ENCODE assay signal across 24 cellular contexts in the genomic region with DNA sequence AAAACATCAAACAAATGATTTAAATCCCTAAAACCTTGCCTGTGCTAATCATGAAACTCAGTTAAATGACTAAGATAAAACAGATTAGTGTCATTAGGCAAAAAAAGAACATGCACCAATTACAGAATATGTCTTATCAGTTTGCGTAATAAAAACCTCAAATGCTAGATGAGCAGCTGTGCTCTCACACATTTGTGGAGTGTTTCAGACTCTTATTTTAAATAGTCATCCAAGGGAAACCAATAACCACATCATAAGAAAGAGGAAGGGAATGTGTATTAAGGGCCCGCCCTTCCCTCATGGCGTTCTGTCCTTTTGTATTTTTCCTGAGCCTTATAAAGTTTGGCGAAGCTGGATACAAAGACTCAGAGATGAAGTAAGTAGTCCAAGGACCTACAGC. TPM values are rescaled to one million over a fixed set of nuclear protein-coding genes. Genes with fewer than 3 reads are reported as not detected.
"Had no signal": no experiment of that assay in that cellular context is flagged by ENCODE, and none has a peak within 500 bp of the region (broad histone marks: within the 10 kb centered on the region; RNA-seq: fewer than 3 reads in every experiment).

No MANE protein-coding gene starts in this region.

- H3K4me3 Mint-ChIP-seq: activated naive CD4-positive, alpha-beta T cell treated with anti-CD3 and anti-CD28 coated beads, Interleukin-2, amount 50 U/mL, for 24 hours; activated T-cell treated with anti-CD3 and anti-CD28 coated beads, Interleukin-2, amount 50 U/mL, for 72 hours; immature natural killer cell; neural crest cell had no signal

- H3K4me1 Mint-ChIP-seq: activated naive CD4-positive, alpha-beta T cell treated with anti-CD3 and anti-CD28 coated beads, Interleukin-2, amount 50 U/mL, for 24 hours; immature natural killer cell had no signal

- H3K36me3 ChIP-seq: breast epithelium, gastrocnemius medialis, heart left ventricle, left ventricle myocardium inferior, thyroid gland, uterus had no signal

- H3K27ac Mint-ChIP-seq: activated naive CD4-positive, alpha-beta T cell treated with anti-CD3 and anti-CD28 coated beads, Interleukin-2, amount 50 U/mL, for 24 hours; activated T-cell treated with anti-CD3 and anti-CD28 coated beads, Interleukin-2, amount 50 U/mL, for 72 hours; immature natural killer cell had no signal

- H3K4me1 ChIP-seq: breast epithelium, gastrocnemius medialis, heart left ventricle, left ventricle myocardium inferior, thyroid gland, uterus had no signal

- H3K27me3 ChIP-seq: breast epithelium, gastrocnemius medialis, heart left ventricle, thyroid gland, uterus had no signal

- H3K36me3 Mint-ChIP-seq: activated naive CD4-positive, alpha-beta T cell treated with anti-CD3 and anti-CD28 coated beads, Interleukin-2, amount 50 U/mL, for 24 hours; immature natural killer cell had no signal

- ATAC-seq: activated T-cell treated with anti-CD3 and anti-CD28 coated beads, Interleukin-2, amount 50 U/mL, for 72 hours; gastrocnemius medialis; heart left ventricle had no signal

- H3K9me3 Mint-ChIP-seq: activated naive CD4-positive, alpha-beta T cell treated with anti-CD3 and anti-CD28 coated beads, Interleukin-2, amount 50 U/mL, for 24 hours had no signal

- H3K4me3 ChIP-seq: breast epithelium, gastrocnemius medialis, heart left ventricle, left ventricle myocardium inferior, thyroid gland, uterus had no signal

- FAIRE-seq: astrocyte, endometrium had no signal

- DNase-seq: activated CD4-positive, alpha-beta T cell treated with anti-CD3 and anti-CD28 coated beads for 1 hour; activated CD8-positive, alpha-beta memory T cell treated with anti-CD3 and anti-CD28 coated beads for 24 hours; activated gamma-delta T cell; activated T-cell treated with anti-CD3 and anti-CD28 coated beads, Interleukin-2, amount 50 U/mL, for 72 hours; cortex of kidney; erythroblast; gastrocnemius medialis; heart left ventricle; immature natural killer cell; kidney glomerular epithelial cell; left ventricle myocardium inferior; retina; stimulated activated CD8-positive, alpha-beta memory T cell treated with anti-CD3 and anti-CD28 coated beads, Interleukin-4, amount 100 ng/mL, for 48 hours; stimulated activated naive CD4-positive, alpha-beta T cell; thyroid gland; uterus had no signal

- H3K9me3 ChIP-seq: breast epithelium, gastrocnemius medialis, thyroid gland, uterus had no signal

- H3K27ac ChIP-seq: breast epithelium, gastrocnemius medialis, heart left ventricle, left ventricle myocardium inferior, thyroid gland, uterus, VCaP had no signal

RNA-seq across cellular contexts. Expression of a gene that starts 6.6 kb away (rescaled TPM):
- total RNA-seq: activated T-cell treated with anti-CD3 and anti-CD28 coated beads, Interleukin-2, amount 50 U/mL, for 72 hours; astrocyte; gastrocnemius medialis; heart left ventricle; left ventricle myocardium inferior; neural crest cell; omental fat pad had no signal
- polyA plus RNA-seq: adipose tissue, heart left ventricle, immature natural killer cell had no signal
